In genomic region chr22:44326549-44326881, GRCh38 we compare ENCODE assay signal across 9 cellular contexts. TPM values are rescaled to one million over a fixed set of nuclear protein-coding genes. Genes with fewer than 3 reads are reported as not detected.
A peak's percentile ranks its signal among the peaks of the same experiment; 100 is the strongest.
DNase-seq lines count a peak whose midpoint lies in the region; ATAC-seq, FAIRE-seq and TF ChIP-seq lines count a peak whose summit lies in the region.
"Had no signal": no experiment of that assay in that cellular context is flagged by ENCODE, and none has a peak within 500 bp of the region (broad histone marks: within the 10 kb centered on the region; RNA-seq: fewer than 3 reads in every experiment).

No MANE protein-coding gene starts in this region.

- H3K4me2 ChIP-seq in PC-9 = peak overlapping the region; percentile 52

- H3K27me3 Mint-ChIP-seq in CD4-positive, alpha-beta T cell = peaks cover 58% of the 10 kb centered on the region

- no peaks in the 10 kb centered on the region for H3K9me2 ChIP-seq in PC-9 (ENCODE audit: insufficient read depth)

- no peak for DNase-seq in CD4-positive, alpha-beta T cell
- DNase-seq in PC-9 (no peak), epithelial cell of esophagus (ENCODE audit: low read depth) (no peak), prostate gland (ENCODE audit: low spot score) (no peak), NCI-H1105 (lab: John Stamatoyannopoulos, UW) (no peak), HAP-1 (ENCODE audit: low spot score in 2 of 2) (no peak), cerebellum (ENCODE audit: low spot score) (no peak), GM12892 (ENCODE audit: insufficient read length) (no peak)
- DNase-seq: activated CD4-positive, alpha-beta T cell treated with anti-CD3 and anti-CD28 coated beads for 48 hours had no signal

- in situ Hi-C loops in HAP-1 (cut with MboI; ENCODE audit: low sequenced_read_pairs) = no loop called here

- CTCF ChIA-PET in CD4-positive, alpha-beta T cell (lab: Charles Lee) = no interaction called here
- CTCF ChIA-PET in PC-9 (lab: Charles Lee) = interaction anchor here (0.6 kb wide), 1 partner anchor 15 kb away, joined by 3 read pairs; no protein-coding TSS in a partner anchor

- WGBS in prostate gland = 62% methylated on average over 7 of the region's 7 CpGs

- peaks cover 20% of the 10 kb centered on the region for H3K4me1 ChIP-seq in PC-9 (replicated peaks; ENCODE audit: insufficient read depth)
- H3K4me1 ChIP-seq in prostate gland (replicated peaks) = no peaks in the 10 kb centered on the region
- no peaks in the 10 kb centered on the region; the same call in 1 of the 2 replicates for H3K4me1 ChIP-seq in HAP-1

- no peak for ATAC-seq in CD4-positive, alpha-beta T cell (ENCODE audit: poor library complexity)

- no peak for FAIRE-seq in GM12892 (lab: Jason Lieb, UNC)

- no peaks in the 10 kb centered on the region for H3K36me3 Mint-ChIP-seq in CD4-positive, alpha-beta T cell (ENCODE audit: low read depth)

- peak overlapping the region; percentile 85 for H3K4me3 Mint-ChIP-seq in CD4-positive, alpha-beta T cell

- no peak overlapping the region for H3K27ac Mint-ChIP-seq in CD4-positive, alpha-beta T cell

- H2AFZ ChIP-seq in PC-9 = no peak overlapping the region

- intact Hi-C loops in CD4-positive, alpha-beta T cell (cut with DNase I, micrococcal nuclease) = no loop called here
- intact Hi-C loops in PC-9 (cut with micrococcal nuclease; ENCODE audit: unreplicated experiment) = loop anchor here (5.0 to 10.0 kb wide), 3 partner anchors 121 to 332 kb away; no protein-coding TSS in a partner anchor
- intact Hi-C loops in prostate gland (cut with DNase I) = loop anchor here (5.0 to 10.0 kb wide), 3 partner anchors 242 to 332 kb away; no protein-coding TSS in a partner anchor

- no peaks in the 10 kb centered on the region for H3K9me3 ChIP-seq in CD4-positive, alpha-beta T cell (ENCODE audit: control insufficient read depth, low read length)
- no peaks in the 10 kb centered on the region for H3K9me3 ChIP-seq in PC-9 (ENCODE audit: insufficient read depth, low read depth)
- no peaks in the 10 kb centered on the region for H3K9me3 ChIP-seq in prostate gland
- H3K9me3 ChIP-seq in HAP-1 = no peaks in the 10 kb centered on the region

- H3K27me3 ChIP-seq in CD4-positive, alpha-beta T cell (ENCODE audit: control insufficient read depth, insufficient read depth, low read length) = peaks cover 46% of the 10 kb centered on the region
- H3K27me3 ChIP-seq in PC-9 (ENCODE audit: insufficient read depth, low read depth) (no peaks in the 10 kb centered on the region), prostate gland (replicated peaks; ENCODE audit: insufficient read depth) (peaks cover 4% of the 10 kb centered on the region), HAP-1 (ENCODE audit: low read depth) (peaks cover 15% of the 10 kb centered on the region)

- H3K36me3 ChIP-seq in PC-9 (ENCODE audit: low read depth) = no peaks in the 10 kb centered on the region
- no peaks in the 10 kb centered on the region for H3K36me3 ChIP-seq in prostate gland
- no peaks in the 10 kb centered on the region for H3K36me3 ChIP-seq in HAP-1 (replicated peaks)

- peaks cover 16% of the 10 kb centered on the region; the same call in 1 of the 2 replicates for H3F3A ChIP-seq in PC-9 (ENCODE audit: insufficient read depth, low read depth)

- H3K9me3 Mint-ChIP-seq in CD4-positive, alpha-beta T cell = no peaks in the 10 kb centered on the region

- POLR2A ChIA-PET in CD4-positive, alpha-beta T cell (lab: Charles Lee) = no interaction called here
- POLR2A ChIA-PET in PC-9 (lab: Charles Lee; ENCODE audit: unreplicated experiment) = interaction anchor here (1.0 kb wide), 1 partner anchor 246 kb away, joined by 3 read pairs; no protein-coding TSS in a partner anchor

- H4K20me1 ChIP-seq in PC-9 (ENCODE audit: insufficient read depth) = peaks cover 4% of the 10 kb centered on the region; the same call in 1 of the 2 replicates

- BruUV-seq in PC-9 (replicated peaks; lab: Mats Ljungman, UMichigan) = no TSS peak

- no peak for TF ChIP-seq CTCF in CD4-positive, alpha-beta T cell (IDR thresholded peaks at IDR 0.05)
- TF ChIP-seq CTCF in PC-9 (conservative IDR thresholded peaks at IDR 0.05) (no peak), epithelial cell of esophagus (IDR thresholded peaks at IDR 0.05; ENCODE audit: insufficient read depth, low read depth, low read length, missing control alignments) (no peak), prostate gland (IDR thresholded peaks at IDR 0.05) (no peak)

- H3K4me3 ChIP-seq in PC-9 (peak overlapping the region; percentile 38; the same call in 1 of the 2 replicates), epithelial cell of esophagus (ENCODE audit: low read length) (peak overlapping the region; percentile 62), prostate gland (peak overlapping the region; percentile 31 to 33), HAP-1 (no peak overlapping the region)

- H3K4me1 Mint-ChIP-seq in CD4-positive, alpha-beta T cell (ENCODE audit: low read depth) = peaks cover 14% of the 10 kb centered on the region

- no peak for TF ChIP-seq POLR2A in prostate gland (IDR thresholded peaks at IDR 0.05)
- no peak for TF ChIP-seq POLR2A in GM12892 (IDR thresholded peaks at IDR 0.05; ENCODE audit: low read depth, low read length)

- no peak overlapping the region for H3K27ac ChIP-seq in CD4-positive, alpha-beta T cell (ENCODE audit: low read depth, low read length)
- H3K27ac ChIP-seq in PC-9 = no peak overlapping the region
- peak overlapping the region in 1 of 2 donors; percentile 6 for H3K27ac ChIP-seq in prostate gland

- H3K79me2 ChIP-seq in PC-9 (ENCODE audit: low read depth) = no peaks in the 10 kb centered on the region

RNA-seq across cellular contexts. Expression of gene SHISAL1, which starts 13.8 kb away (rescaled TPM):
- not detected for total RNA-seq in CD4-positive, alpha-beta T cell
- total RNA-seq in PC-9 (2021) = 0.94 and 1.2 TPM in 2 replicates
- 1 to 10 TPM; 1.8 to 7.8 TPM for total RNA-seq in prostate gland
- total RNA-seq in cerebellum = 14.6 TPM
- not detected for polyA plus RNA-seq in GM12892 (2012; ENCODE audit: missing spikeins)

Comparison
In these comparisons a context has a peak if more than half of its experiments do, and no peak if none do; other contexts are left out.
1. intact Hi-C loops: an anchor here in PC-9 (5.0 to 10.0 kb wide) and prostate gland (5.0 to 10.0 kb wide); none called in CD4-positive, alpha-beta T cell.